ENCODE assay signal across 13 cellular contexts in the genomic region with DNA sequence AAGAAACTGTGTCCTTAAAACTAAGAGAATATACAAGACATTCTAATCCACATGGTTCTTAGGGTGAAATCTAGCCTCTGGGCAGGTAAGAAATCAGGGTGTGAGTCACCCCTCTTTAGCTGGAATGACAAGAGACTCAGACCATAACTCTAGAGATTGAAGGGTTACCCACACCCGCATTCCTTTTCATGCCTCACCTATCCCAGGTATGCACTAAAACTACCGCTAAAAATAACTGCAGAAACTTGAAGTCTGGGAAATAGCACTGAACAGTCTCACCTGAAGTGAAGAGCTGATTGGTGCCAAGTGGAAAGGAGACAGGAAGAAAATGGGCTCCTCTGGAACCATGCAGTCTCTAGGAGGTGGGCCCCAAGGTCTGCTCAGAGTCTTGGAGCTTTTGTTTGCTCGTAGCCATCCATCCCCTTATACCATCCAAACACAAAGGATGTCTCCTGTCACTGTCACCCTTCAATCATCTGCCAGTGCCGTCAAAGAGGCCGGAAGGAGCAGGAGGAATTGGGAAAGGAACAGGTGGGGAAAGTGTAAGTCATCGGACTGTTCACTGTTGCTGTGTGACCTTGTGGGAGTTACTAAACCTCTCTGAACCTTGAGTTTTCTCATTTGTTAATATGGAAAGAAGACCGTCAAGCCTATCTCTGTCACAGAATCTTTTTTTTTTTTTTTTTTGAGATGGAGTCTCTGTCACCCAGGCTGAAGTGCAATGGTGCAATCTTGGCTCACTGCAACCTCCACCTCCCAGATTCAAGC. TPM values are rescaled to one million over a fixed set of nuclear protein-coding genes. Genes with fewer than 3 reads are reported as not detected.
DNase-seq lines count a peak whose midpoint lies in the region; ATAC-seq, FAIRE-seq and TF ChIP-seq lines count a peak whose summit lies in the region.
"Had no signal": no experiment of that assay in that cellular context is flagged by ENCODE, and none has a peak within 500 bp of the region (broad histone marks: within the 10 kb centered on the region; RNA-seq: fewer than 3 reads in every experiment).

No MANE protein-coding gene starts in this region.

- no peaks in the 10 kb centered on the region for H4K20me1 ChIP-seq in keratinocyte (ENCODE audit: control insufficient read depth, extremely low read depth, insufficient read depth, low read length)

- H3K4me1 ChIP-seq in keratinocyte (ENCODE audit: control insufficient read depth, extremely low read depth, insufficient read depth, low read length) (peaks cover 54% of the 10 kb centered on the region), thymus (ENCODE audit: control insufficient read depth, insufficient read depth, low read length) (no peaks in the 10 kb centered on the region)

- no peak for ATAC-seq in T-helper 17 cell
- ATAC-seq in HG03108 (IDR thresholded peaks at IDR 0.05; ENCODE audit: unreplicated experiment): no peak
- no peak for ATAC-seq in HG02678 (IDR thresholded peaks at IDR 0.05; ENCODE audit: unreplicated experiment)
- ATAC-seq: left lobe of liver had no signal

- peak overlapping the region; percentile 98 for H3K27ac ChIP-seq in keratinocyte (ENCODE audit: control insufficient read depth, insufficient read depth, low read length)
- H3K27ac ChIP-seq in thymus (ENCODE audit: low read depth): peak overlapping the region; percentile 74

- peak overlapping the region; percentile 42 for H2AFZ ChIP-seq in keratinocyte (ENCODE audit: control insufficient read depth, low read length)

- no peaks in the 10 kb centered on the region for H3K79me2 ChIP-seq in keratinocyte (ENCODE audit: control insufficient read depth, insufficient read depth, low read length)

- H3K9me1 ChIP-seq in keratinocyte (ENCODE audit: control insufficient read depth, extremely low read depth, insufficient read depth, low read length): no peaks in the 10 kb centered on the region

- FAIRE-seq in keratinocyte (lab: Jason Lieb, UNC): peak; percentile 94

- peaks cover 15% of the 10 kb centered on the region for H3K36me3 Mint-ChIP-seq in T-helper 17 cell (ENCODE audit: low read depth)

- H3K27me3 ChIP-seq in keratinocyte (ENCODE audit: control insufficient read depth, extremely low read depth, insufficient read depth, low read length) (no peaks in the 10 kb centered on the region), thymus (ENCODE audit: control insufficient read depth, insufficient read depth) (no peaks in the 10 kb centered on the region)
- H3K27me3 ChIP-seq: Peyer's patch had no signal

- H3K27me3 Mint-ChIP-seq in T-helper 17 cell: no peaks in the 10 kb centered on the region
- H3K27me3 Mint-ChIP-seq: activated naive CD8-positive, alpha-beta T cell treated with anti-CD3 and anti-CD28 coated beads, Interleukin-2, amount 10 ng/mL, durations not matched to agents 7 days and 5 days had no signal

- no peak for TF ChIP-seq CTCF in keratinocyte (optimal IDR thresholded peaks at IDR 0.05 in 1 of 3, IDR thresholded peaks at IDR 0.05 in 1 of 3, conservative IDR thresholded peaks at IDR 0.05 in 1 of 3; ENCODE audit: extremely low read depth in 1 of 3, insufficient read depth in 2 of 3, low read length in 3 of 3)

- H3K9me3 ChIP-seq in T-helper 17 cell (ENCODE audit: control insufficient read depth, low read length, poor library complexity, severe bottlenecking) (no peaks in the 10 kb centered on the region), keratinocyte (ENCODE audit: control insufficient read depth, low read depth, low read length) (no peaks in the 10 kb centered on the region), thymus (ENCODE audit: control insufficient read depth) (no peaks in the 10 kb centered on the region)
- H3K9me3 ChIP-seq: Peyer's patch had no signal

- peak; percentile 26 for DNase-seq in DMS53 (lab: John Stamatoyannopoulos, UW)
- DNase-seq in DMS53 treated with DMSO at 0.1 percent for 48 hours (lab: John Stamatoyannopoulos, UW; ENCODE audit: unreplicated experiment): no peak
- DNase-seq in T-helper 17 cell: no peak
- DNase-seq in keratinocyte (ENCODE audit: low read depth, low spot score): peak; percentile 91
- DNase-seq in activated naive CD4-positive, alpha-beta T cell treated with anti-CD3 and anti-CD28 coated beads, Interleukin-2, amount 50 U/mL, for 16 hours: no peak
- DNase-seq: 8988T; activated naive CD8-positive, alpha-beta T cell treated with anti-CD3 and anti-CD28 coated beads, Interleukin-2, amount 10 ng/mL, durations not matched to agents 7 days and 5 days; NCI-H187 treated with DMSO at 0.1 percent for 48 hours had no signal

- peak overlapping the region; percentile 84 for H3K4me2 ChIP-seq in keratinocyte (ENCODE audit: control insufficient read depth, extremely low read depth, insufficient read depth, low read depth, low read length)

- H3K27ac Mint-ChIP-seq in T-helper 17 cell: peak overlapping the region; percentile 29
- H3K27ac Mint-ChIP-seq: activated naive CD8-positive, alpha-beta T cell treated with anti-CD3 and anti-CD28 coated beads, Interleukin-2, amount 10 ng/mL, durations not matched to agents 7 days and 5 days had no signal

- H3K9ac ChIP-seq in keratinocyte (ENCODE audit: control insufficient read depth, extremely low read depth, insufficient read depth, low read length): peak overlapping the region; percentile 71

- peak overlapping the region in 1 of 3 experiments; percentile 40 for H3K4me3 ChIP-seq in keratinocyte (ENCODE audit: control insufficient read depth in 2 of 3, extremely low read depth in 1 of 3, insufficient read depth in 2 of 3, low read depth in 1 of 3, low read length in 3 of 3)
- H3K4me3 ChIP-seq in thymus (ENCODE audit: low read length): no peak overlapping the region
- H3K4me3 ChIP-seq: Peyer's patch had no signal

- 91% methylated on average over 7 of the region's 7 CpGs for WGBS in thymus

- peaks cover 14 to 17% of the 10 kb centered on the region in 2 experiments for H3K36me3 ChIP-seq in keratinocyte (ENCODE audit: control insufficient read depth in 2 of 2, extremely low read depth in 1 of 2, insufficient read depth in 2 of 2, low read length in 2 of 2)
- peaks cover 27% of the 10 kb centered on the region for H3K36me3 ChIP-seq in thymus (ENCODE audit: control insufficient read depth, insufficient read depth)

- no peak overlapping the region for H3K4me3 Mint-ChIP-seq in T-helper 17 cell
- H3K4me3 Mint-ChIP-seq: activated naive CD8-positive, alpha-beta T cell treated with anti-CD3 and anti-CD28 coated beads, Interleukin-2, amount 10 ng/mL, durations not matched to agents 7 days and 5 days had no signal

- dilution Hi-C loops in keratinocyte (cut with MboI; ENCODE audit: extremely low pct_ligation_motif_present, low sequenced_read_pairs): no loop called here

- H3K4me1 Mint-ChIP-seq in T-helper 17 cell: peaks cover 14% of the 10 kb centered on the region

RNA-seq across cellular contexts. Expression of a gene that starts 22.4 kb away (rescaled TPM):
- 100 to 1,000 TPM; 135 to 141 TPM for total RNA-seq in T-helper 17 cell
- 52.9 to 92.6 TPM (median 90.2 TPM) in 3 replicates for polyA plus RNA-seq in keratinocyte
- polyA plus RNA-seq in keratinocyte (2011; ENCODE audit: low read depth): 28.2 TPM
- 62.7 and 107 TPM in 2 replicates for polyA plus RNA-seq in keratinocyte (2011; cell fraction: cytosol; rRNA removed)
- polyA plus RNA-seq in keratinocyte (2011; cell fraction: nucleus; rRNA removed): 129 and 167 TPM in 2 replicates
- 53.1 and 62.8 TPM in 2 replicates for polyA plus RNA-seq in keratinocyte (2012; ENCODE audit: low replicate concordance)
- 41.9 to 55.1 TPM (median 42.5 TPM) in 3 replicates for polyA minus RNA-seq in keratinocyte
- polyA minus RNA-seq in keratinocyte (2011; cell fraction: cytosol; rRNA and poly(A)+ RNA removed): 34.1 TPM
- 33.2 and 61.5 TPM in 2 replicates for polyA minus RNA-seq in keratinocyte (2011; cell fraction: nucleus; rRNA and poly(A)+ RNA removed)
- 49.4 TPM for polyA plus RNA-seq in thymus

RNA-seq across cellular contexts. Expression of a gene that starts 50.1 kb away (rescaled TPM):
- 1 to 10 TPM; 3.1 to 5.1 TPM for total RNA-seq in T-helper 17 cell
- polyA plus RNA-seq in keratinocyte (0.34 to 0.36 TPM (median 0.34 TPM) in 3 replicates), thymus (13.9 TPM)
- 0.05 TPM for polyA plus RNA-seq in keratinocyte (2011; ENCODE audit: low read depth)
- polyA plus RNA-seq in keratinocyte (2011; cell fraction: cytosol; rRNA removed): 0.17 and 0.40 TPM in 2 replicates
- 0.34 and 0.36 TPM in 2 replicates for polyA plus RNA-seq in keratinocyte (2011; cell fraction: nucleus; rRNA removed)
- polyA plus RNA-seq in keratinocyte (2012; ENCODE audit: low replicate concordance): 0.22 and 0.34 TPM in 2 replicates
- 0.26 to 0.33 TPM (median 0.26 TPM) in 3 replicates for polyA minus RNA-seq in keratinocyte
- polyA minus RNA-seq in keratinocyte (2011; cell fraction: cytosol; rRNA and poly(A)+ RNA removed): 0.58 TPM
- 0.31 and 0.32 TPM in 2 replicates for polyA minus RNA-seq in keratinocyte (2011; cell fraction: nucleus; rRNA and poly(A)+ RNA removed)

RNA-seq across cellular contexts. Expression of a gene that starts 55.8 kb away (rescaled TPM):
- under 1 TPM; 0.02 to 0.26 TPM for total RNA-seq in T-helper 17 cell
- polyA plus RNA-seq in keratinocyte (25.5 to 73.6 TPM (median 28.8 TPM) in 3 replicates), thymus (1.1 TPM)
- 7.3 TPM for polyA plus RNA-seq in keratinocyte (2011; ENCODE audit: low read depth)
- 14.9 and 26.4 TPM in 2 replicates for polyA plus RNA-seq in keratinocyte (2011; cell fraction: cytosol; rRNA removed)
- 98.1 and 149 TPM in 2 replicates for polyA plus RNA-seq in keratinocyte (2011; cell fraction: nucleus; rRNA removed)
- 21.0 and 27.1 TPM in 2 replicates for polyA plus RNA-seq in keratinocyte (2012; ENCODE audit: low replicate concordance)
- 103 to 158 TPM (median 139 TPM) in 3 replicates for polyA minus RNA-seq in keratinocyte
- 30.7 TPM for polyA minus RNA-seq in keratinocyte (2011; cell fraction: cytosol; rRNA and poly(A)+ RNA removed)
- 106 and 122 TPM in 2 replicates for polyA minus RNA-seq in keratinocyte (2011; cell fraction: nucleus; rRNA and poly(A)+ RNA removed)
- total RNA-seq: activated naive CD8-positive, alpha-beta T cell treated with anti-CD3 and anti-CD28 coated beads, Interleukin-2, amount 10 ng/mL, durations not matched to agents 7 days and 5 days had no signal

Comparison
In these comparisons a context has a peak if more than half of its experiments do, and no peak if none do; other contexts are left out.
1. DNase-seq: peak in DMS53 (single experiment) and keratinocyte (single experiment); none in DMS53 treated with DMSO at 0.1 percent for 48 hours (single experiment), T-helper 17 cell (0 of 3) and activated naive CD4-positive, alpha-beta T cell treated with anti-CD3 and anti-CD28 coated beads, Interleukin-2, amount 50 U/mL, for 16 hours (single experiment).
2. RNA of a gene that starts 50.1 kb away (polyA plus RNA-seq): 13.9 TPM in thymus (single experiment); 0.05 to 0.40 TPM in keratinocyte; every median in the first group is over 10 times any median in the second.